Comparison of ENCODE assay signal across 19 cellular contexts in genomic region chr1:180970333-180971079, GRCh38.
"Had no signal": no experiment of that assay in that cellular context is flagged by ENCODE, and none has a peak within 500 bp of the region (broad histone marks: within the 10 kb centered on the region; RNA-seq: fewer than 3 reads in every experiment).

No MANE protein-coding gene starts in this region.

- H3K27ac ChIP-seq: heart left ventricle, right atrium auricular region had no signal

- H3K4me3 Mint-ChIP-seq: activated CD4-positive, alpha-beta memory T cell treated with anti-CD3 and anti-CD28 coated beads, Interleukin-2, amount 10 ng/mL, durations not matched to agents 7 days and 5 days; activated naive CD8-positive, alpha-beta T cell treated with anti-CD3 and anti-CD28 coated beads, Interleukin-2, amount 10 ng/mL, durations not matched to agents 7 days and 5 days; dendritic cell treated with granulocyte-macrophage colony-stimulating factor and Interleukin-4, amounts not matched to agents 40 ng/mL and 50 ng/mL, for 4 days; immature natural killer cell; natural killer cell treated with Interleukin-12 subunit alpha and Interleukin-12 subunit beta and Interleukin-15 and Interleukin-18, amount 100 ng/mL, for 72 hours; stimulated activated naive CD8-positive, alpha-beta T cell treated with anti-CD3 and anti-CD28 coated beads, Interleukin-15, Interleukin-2, amounts not matched to agents 100 ng/mL and 50 ng/mL, for 24 hours; type B pancreatic cell; WTC11 had no signal

- ATAC-seq: heart left ventricle; natural killer cell treated with Interleukin-12 subunit alpha and Interleukin-12 subunit beta and Interleukin-15 and Interleukin-18, amount 100 ng/mL, for 72 hours; WTC11 had no signal

- H3K9me3 Mint-ChIP-seq: activated CD4-positive, alpha-beta memory T cell treated with anti-CD3 and anti-CD28 coated beads, Interleukin-2, amount 10 ng/mL, durations not matched to agents 7 days and 5 days; activated naive CD8-positive, alpha-beta T cell treated with anti-CD3 and anti-CD28 coated beads, Interleukin-2, amount 10 ng/mL, durations not matched to agents 7 days and 5 days; dendritic cell treated with granulocyte-macrophage colony-stimulating factor and Interleukin-4, amounts not matched to agents 40 ng/mL and 50 ng/mL, for 4 days; immature natural killer cell; natural killer cell treated with Interleukin-12 subunit alpha and Interleukin-12 subunit beta and Interleukin-15 and Interleukin-18, amount 100 ng/mL, for 72 hours; stimulated activated naive CD8-positive, alpha-beta T cell treated with anti-CD3 and anti-CD28 coated beads, Interleukin-15, Interleukin-2, amounts not matched to agents 100 ng/mL and 50 ng/mL, for 24 hours; type B pancreatic cell; WTC11 had no signal

- H3K4me3 ChIP-seq: heart left ventricle, right atrium auricular region had no signal

- H3K27me3 Mint-ChIP-seq: activated CD4-positive, alpha-beta memory T cell treated with anti-CD3 and anti-CD28 coated beads, Interleukin-2, amount 10 ng/mL, durations not matched to agents 7 days and 5 days; activated naive CD8-positive, alpha-beta T cell treated with anti-CD3 and anti-CD28 coated beads, Interleukin-2, amount 10 ng/mL, durations not matched to agents 7 days and 5 days; natural killer cell treated with Interleukin-12 subunit alpha and Interleukin-12 subunit beta and Interleukin-15 and Interleukin-18, amount 100 ng/mL, for 72 hours; stimulated activated naive CD8-positive, alpha-beta T cell treated with anti-CD3 and anti-CD28 coated beads, Interleukin-15, Interleukin-2, amounts not matched to agents 100 ng/mL and 50 ng/mL, for 24 hours; type B pancreatic cell had no signal

- DNase-seq: activated CD4-positive, alpha-beta memory T cell treated with anti-CD3 and anti-CD28 coated beads, Interleukin-2, amount 10 ng/mL, durations not matched to agents 7 days and 5 days; activated CD4-positive, alpha-beta T cell treated with anti-CD3 and anti-CD28 coated beads for 4 hours; activated gamma-delta T cell treated with Interleukin-2 at 50 U/mL for 16 hours; activated naive CD8-positive, alpha-beta T cell treated with anti-CD3 and anti-CD28 coated beads, Interleukin-2, amount 10 ng/mL, durations not matched to agents 7 days and 5 days; activated T-cell treated with anti-CD3 and anti-CD28 coated beads, Interleukin-2, amount 50 U/mL, for 48 hours; anterior cingulate cortex; cerebellar nuclear complex; effector memory CD4-positive, alpha-beta T cell; heart left ventricle; immature natural killer cell; mesendoderm; occipital lobe; T1000 had no signal

- H3K27ac Mint-ChIP-seq: activated CD4-positive, alpha-beta memory T cell treated with anti-CD3 and anti-CD28 coated beads, Interleukin-2, amount 10 ng/mL, durations not matched to agents 7 days and 5 days; activated naive CD8-positive, alpha-beta T cell treated with anti-CD3 and anti-CD28 coated beads, Interleukin-2, amount 10 ng/mL, durations not matched to agents 7 days and 5 days; dendritic cell treated with granulocyte-macrophage colony-stimulating factor and Interleukin-4, amounts not matched to agents 40 ng/mL and 50 ng/mL, for 4 days; immature natural killer cell; natural killer cell treated with Interleukin-12 subunit alpha and Interleukin-12 subunit beta and Interleukin-15 and Interleukin-18, amount 100 ng/mL, for 72 hours; type B pancreatic cell; WTC11 had no signal

- H3K27me3 ChIP-seq: heart left ventricle, right atrium auricular region had no signal

- H3K9me3 ChIP-seq: heart left ventricle, right atrium auricular region had no signal

- H3K4me1 Mint-ChIP-seq: WTC11 had no signal
